In the genomic region with DNA sequence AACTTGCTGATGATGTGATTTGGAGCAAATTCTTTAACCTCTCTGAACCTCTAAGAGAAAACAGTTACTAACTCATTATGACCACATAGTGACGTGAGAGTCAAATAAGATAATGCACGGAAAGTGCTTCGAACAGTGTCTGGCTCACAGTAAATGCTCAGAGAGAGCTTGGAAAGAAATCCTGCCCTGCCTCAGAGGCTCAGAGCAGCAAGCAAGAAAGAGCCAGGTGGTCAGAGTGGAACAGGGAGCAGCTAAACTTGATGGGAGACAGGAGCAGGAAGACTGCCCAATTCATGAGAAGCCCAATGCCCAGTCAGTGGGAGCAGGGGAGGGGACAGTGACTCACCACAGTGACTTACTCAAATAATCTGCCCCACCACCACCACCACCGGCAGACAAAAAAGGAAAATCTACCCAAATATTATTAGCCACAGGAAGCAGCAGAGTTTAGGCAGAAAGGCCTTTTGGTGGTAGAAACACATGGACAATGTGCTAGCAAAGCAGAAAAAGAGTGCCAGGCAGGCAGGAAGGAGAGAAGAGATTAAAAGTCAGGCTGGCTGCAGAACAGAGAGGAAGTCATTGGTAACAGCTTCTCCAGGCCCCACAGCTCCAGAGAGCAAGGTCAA, we compare ENCODE assay signal across 13 cellular contexts. TPM values are rescaled to one million over a fixed set of nuclear protein-coding genes. Genes with fewer than 3 reads are reported as not detected.
A peak's percentile ranks its signal among the peaks of the same experiment; 100 is the strongest.
DNase-seq lines count a peak whose midpoint lies in the region; ATAC-seq and TF ChIP-seq lines count a peak whose summit lies in the region.
"Had no signal": no experiment of that assay in that cellular context is flagged by ENCODE, and none has a peak within 500 bp of the region (broad histone marks: within the 10 kb centered on the region; RNA-seq: fewer than 3 reads in every experiment).

No MANE protein-coding gene starts in this region.

- H3K9me3 Mint-ChIP-seq in natural killer cell treated with Interleukin-12 subunit alpha and Interleukin-12 subunit beta and Interleukin-15 and Interleukin-18, amount 100 ng/mL, for 72 hours: no peaks in the 10 kb centered on the region
- no peaks in the 10 kb centered on the region for H3K9me3 Mint-ChIP-seq in natural killer cell
- H3K9me3 Mint-ChIP-seq in T-helper 2 cell treated with Interferon-gamma antibody and Interleukin-4, amounts not matched to agents 5 μg/mL and 100 μg/mL, for 36 hours: no peaks in the 10 kb centered on the region
- no peaks in the 10 kb centered on the region for H3K9me3 Mint-ChIP-seq in glutamatergic neuron (ENCODE audit: unreplicated experiment)
- H3K9me3 Mint-ChIP-seq: CD4-positive, alpha-beta T cell had no signal

- no peaks in the 10 kb centered on the region for H3K36me3 Mint-ChIP-seq in natural killer cell treated with Interleukin-12 subunit alpha and Interleukin-12 subunit beta and Interleukin-15 and Interleukin-18, amount 100 ng/mL, for 72 hours
- H3K36me3 Mint-ChIP-seq in natural killer cell (no peaks in the 10 kb centered on the region), glutamatergic neuron (ENCODE audit: unreplicated experiment) (no peaks in the 10 kb centered on the region)
- no peaks in the 10 kb centered on the region for H3K36me3 Mint-ChIP-seq in T-helper 2 cell treated with Interferon-gamma antibody and Interleukin-4, amounts not matched to agents 5 μg/mL and 100 μg/mL, for 36 hours (ENCODE audit: low read depth)

- intact Hi-C loops in natural killer cell (cut with micrococcal nuclease): no loop called here
- intact Hi-C loops in left ventricle myocardium superior (cut with micrococcal nuclease): no loop called here

- H3K27me3 Mint-ChIP-seq in natural killer cell treated with Interleukin-12 subunit alpha and Interleukin-12 subunit beta and Interleukin-15 and Interleukin-18, amount 100 ng/mL, for 72 hours: peaks cover 14 to 21% of the 10 kb centered on the region in 2 donors
- H3K27me3 Mint-ChIP-seq in natural killer cell (ENCODE audit: low read depth in 2 of 2): peaks cover 0 to 37% of the 10 kb centered on the region in 2 donors
- H3K27me3 Mint-ChIP-seq in T-helper 2 cell treated with Interferon-gamma antibody and Interleukin-4, amounts not matched to agents 5 μg/mL and 100 μg/mL, for 36 hours (ENCODE audit: low read depth): peaks cover 1% of the 10 kb centered on the region
- H3K27me3 Mint-ChIP-seq in glutamatergic neuron (ENCODE audit: unreplicated experiment): no peaks in the 10 kb centered on the region

- H3K4me3 Mint-ChIP-seq in natural killer cell treated with Interleukin-12 subunit alpha and Interleukin-12 subunit beta and Interleukin-15 and Interleukin-18, amount 100 ng/mL, for 72 hours: peak overlapping the region; percentile 56
- H3K4me3 Mint-ChIP-seq in natural killer cell: no peak overlapping the region
- peak overlapping the region; percentile 20 for H3K4me3 Mint-ChIP-seq in T-helper 2 cell treated with Interferon-gamma antibody and Interleukin-4, amounts not matched to agents 5 μg/mL and 100 μg/mL, for 36 hours
- H3K4me3 Mint-ChIP-seq in glutamatergic neuron (ENCODE audit: unreplicated experiment): no peak overlapping the region
- H3K4me3 Mint-ChIP-seq: CD4-positive, alpha-beta T cell had no signal

- no peak for DNase-seq in natural killer cell treated with Interleukin-12 subunit alpha and Interleukin-12 subunit beta and Interleukin-15 and Interleukin-18, amount 100 ng/mL, for 72 hours (ENCODE audit: low spot score)
- DNase-seq in natural killer cell (no peak), left ventricle myocardium superior (no peak), glutamatergic neuron (no peak)
- peak; percentile 52 for DNase-seq in T-helper 2 cell treated with Interferon-gamma antibody and Interleukin-4, amounts not matched to agents 5 μg/mL and 100 μg/mL, for 36 hours (ENCODE audit: low spot score)
- DNase-seq: activated T-cell treated with anti-CD3 and anti-CD28 coated beads, Interleukin-2, amount 50 U/mL, for 1 hour; caudate nucleus; CD4-positive, alpha-beta T cell; NCI-H2171 had no signal

- H3K4me1 Mint-ChIP-seq in natural killer cell treated with Interleukin-12 subunit alpha and Interleukin-12 subunit beta and Interleukin-15 and Interleukin-18, amount 100 ng/mL, for 72 hours (ENCODE audit: low read depth in 2 of 2): peaks cover 18 to 37% of the 10 kb centered on the region in 2 donors
- H3K4me1 Mint-ChIP-seq in natural killer cell: peaks cover 0 to 11% of the 10 kb centered on the region in 2 donors
- peaks cover 69% of the 10 kb centered on the region for H3K4me1 Mint-ChIP-seq in T-helper 2 cell treated with Interferon-gamma antibody and Interleukin-4, amounts not matched to agents 5 μg/mL and 100 μg/mL, for 36 hours (ENCODE audit: low read depth)
- H3K4me1 Mint-ChIP-seq in glutamatergic neuron (ENCODE audit: low read depth, unreplicated experiment): peaks cover 3% of the 10 kb centered on the region

- TF ChIP-seq CTCF in natural killer cell (IDR thresholded peaks at IDR 0.05) (no peak), glutamatergic neuron (IDR thresholded peaks at IDR 0.05; ENCODE audit: partially characterized antibody, unreplicated experiment) (no peak)

- ATAC-seq in natural killer cell treated with Interleukin-12 subunit alpha and Interleukin-12 subunit beta and Interleukin-15 and Interleukin-18, amount 100 ng/mL, for 72 hours: no peak
- ATAC-seq in natural killer cell (no peak), left ventricle myocardium superior (peak; percentile 49), GM18868 (IDR thresholded peaks at IDR 0.05; ENCODE audit: unreplicated experiment) (no peak), GM19035 (IDR thresholded peaks at IDR 0.05; ENCODE audit: unreplicated experiment) (no peak), HG02623 (IDR thresholded peaks at IDR 0.05; ENCODE audit: unreplicated experiment) (no peak)

- H3K27ac Mint-ChIP-seq in natural killer cell treated with Interleukin-12 subunit alpha and Interleukin-12 subunit beta and Interleukin-15 and Interleukin-18, amount 100 ng/mL, for 72 hours: peak overlapping the region; percentile 56 to 79
- no peak overlapping the region for H3K27ac Mint-ChIP-seq in natural killer cell
- H3K27ac Mint-ChIP-seq in T-helper 2 cell treated with Interferon-gamma antibody and Interleukin-4, amounts not matched to agents 5 μg/mL and 100 μg/mL, for 36 hours: peak overlapping the region; percentile 74
- no peak overlapping the region for H3K27ac Mint-ChIP-seq in glutamatergic neuron (ENCODE audit: unreplicated experiment)
- H3K27ac Mint-ChIP-seq: CD4-positive, alpha-beta T cell had no signal

RNA-seq across cellular contexts. Expression of gene CCL1, which starts 24.0 kb away (rescaled TPM):
- 1 to 10 TPM; 3.5 to 4.8 TPM for total RNA-seq in natural killer cell treated with Interleukin-12 subunit alpha and Interleukin-12 subunit beta and Interleukin-15 and Interleukin-18, amount 100 ng/mL, for 72 hours
- total RNA-seq in natural killer cell (not detected), left ventricle myocardium superior (not detected), glutamatergic neuron (ENCODE audit: unreplicated experiment) (not detected)
- total RNA-seq: CD4-positive, alpha-beta T cell; glomerular endothelial cell had no signal

RNA-seq across cellular contexts. Expression of gene CCL13, which starts 30.8 kb away (rescaled TPM):
- not detected for total RNA-seq in natural killer cell treated with Interleukin-12 subunit alpha and Interleukin-12 subunit beta and Interleukin-15 and Interleukin-18, amount 100 ng/mL, for 72 hours
- total RNA-seq in natural killer cell: not detected
- total RNA-seq in left ventricle myocardium superior: 0.82 TPM
- total RNA-seq in glutamatergic neuron (ENCODE audit: unreplicated experiment): not detected
- total RNA-seq: CD4-positive, alpha-beta T cell; glomerular endothelial cell had no signal

Comparison
In these comparisons a context has a peak if more than half of its experiments do, and no peak if none do; other contexts are left out.
1. H3K27ac Mint-ChIP-seq: peak in natural killer cell treated with Interleukin-12 subunit alpha and Interleukin-12 subunit beta and Interleukin-15 and Interleukin-18, amount 100 ng/mL, for 72 hours (2 of 2) and T-helper 2 cell treated with Interferon-gamma antibody and Interleukin-4, amounts not matched to agents 5 μg/mL and 100 μg/mL, for 36 hours (single experiment); none in natural killer cell (0 of 2) and glutamatergic neuron (single experiment).
2. H3K4me3 Mint-ChIP-seq: peak in natural killer cell treated with Interleukin-12 subunit alpha and Interleukin-12 subunit beta and Interleukin-15 and Interleukin-18, amount 100 ng/mL, for 72 hours (single experiment) and T-helper 2 cell treated with Interferon-gamma antibody and Interleukin-4, amounts not matched to agents 5 μg/mL and 100 μg/mL, for 36 hours (single experiment); none in natural killer cell (single experiment) and glutamatergic neuron (single experiment).